ENCODE assay signal across 8 cellular contexts in genomic region chr13:98575876-98576214, GRCh38. TPM values are rescaled to one million over a fixed set of nuclear protein-coding genes. Genes with fewer than 3 reads are reported as not detected.
DNase-seq lines count a peak whose midpoint lies in the region; ATAC-seq and TF ChIP-seq lines count a peak whose summit lies in the region.

No MANE protein-coding gene starts in this region.

- ATAC-seq in RWPE2 (ENCODE audit: low read depth), result no peak
- ATAC-seq in psoas muscle, result no peak
- ATAC-seq in GM19023 (IDR thresholded peaks at IDR 0.05; ENCODE audit: unreplicated experiment), result no peak
- no peak for ATAC-seq in GM21576 (IDR thresholded peaks at IDR 0.05; ENCODE audit: unreplicated experiment)
- no peak for ATAC-seq in GM18861 (IDR thresholded peaks at IDR 0.05; ENCODE audit: unreplicated experiment)

- H3K4me3 ChIP-seq in GM12864 (ENCODE audit: low read depth, low read length), result peak overlapping the region; percentile 78
- H3K4me3 ChIP-seq in RWPE2 (ENCODE audit: severe bottlenecking), result peak overlapping the region; percentile 66
- H3K4me3 ChIP-seq in esophagus squamous epithelium, result peak overlapping the region; percentile 69 to 99 (median 98)
- peak overlapping the region; percentile 98 for H3K4me3 ChIP-seq in psoas muscle

- DNase-seq in GM12864 (ENCODE audit: low read depth) (no peak), RWPE2 (ENCODE audit: low spot score) (no peak), esophagus squamous epithelium (lab: John Stamatoyannopoulos, UW) (no peak), psoas muscle (no peak), hypothalamus (lab: John Stamatoyannopoulos, UW) (no peak)

- 0 to 2% methylated on average over 13 to 17 of the region's 17 CpGs for WGBS in esophagus squamous epithelium, 2 donors
- WGBS in psoas muscle, 3 donors, result 0 to 2% (median 1%) methylated on average over 17 of the region's 17 CpGs

- H3K27me3 ChIP-seq in RWPE2 (ENCODE audit: insufficient read depth, poor library complexity, severe bottlenecking) (no peaks in the 10 kb centered on the region), esophagus squamous epithelium (no peaks in the 10 kb centered on the region), psoas muscle (ENCODE audit: insufficient read depth in 3 of 3, low read length in 2 of 3) (no peaks in the 10 kb centered on the region)

- H3K9me3 ChIP-seq in RWPE2 (ENCODE audit: severe bottlenecking), result no peaks in the 10 kb centered on the region
- H3K9me3 ChIP-seq in esophagus squamous epithelium, result no peaks in the 10 kb centered on the region
- H3K9me3 ChIP-seq in psoas muscle, result no peaks in the 10 kb centered on the region

- peak overlapping the region; percentile 92 for H3K27ac ChIP-seq in RWPE2 (ENCODE audit: poor library complexity, severe bottlenecking)
- H3K27ac ChIP-seq in esophagus squamous epithelium, result peak overlapping the region; percentile 96 to 100 (median 99)
- peak overlapping the region; percentile 92 for H3K27ac ChIP-seq in psoas muscle

- TF ChIP-seq POLR2A in esophagus squamous epithelium (IDR thresholded peaks at IDR 0.05), result no peak

- no peak for TF ChIP-seq CTCF in GM12864 (IDR thresholded peaks at IDR 0.05; ENCODE audit: low read depth, low read length, missing control alignments)
- TF ChIP-seq CTCF in RWPE2 (IDR thresholded peaks at IDR 0.05; ENCODE audit: poor library complexity, severe bottlenecking), result no peak
- no peak for TF ChIP-seq CTCF in esophagus squamous epithelium (IDR thresholded peaks at IDR 0.05)
- no peak for TF ChIP-seq CTCF in psoas muscle (IDR thresholded peaks at IDR 0.05)

- intact Hi-C loops in esophagus squamous epithelium (cut with DNase I), result loop anchor here (5.0 kb wide), 1 partner anchor 99 kb away; no protein-coding TSS in a partner anchor
- intact Hi-C loops in psoas muscle (cut with DNase I), result loop anchor here (5.0 kb wide), 4 partner anchors 69 to 129 kb away; no protein-coding TSS in a partner anchor

- H3K4me1 ChIP-seq in RWPE2 (ENCODE audit: insufficient read depth, poor library complexity, severe bottlenecking) (peaks cover 40% of the 10 kb centered on the region), esophagus squamous epithelium (peaks cover 37 to 62% (median 40%) of the 10 kb centered on the region in 3 donors), psoas muscle (peaks cover 43% of the 10 kb centered on the region)

- H3K36me3 ChIP-seq in RWPE2 (ENCODE audit: low read depth) (peaks cover 11% of the 10 kb centered on the region), esophagus squamous epithelium (no peaks in the 10 kb centered on the region), psoas muscle (ENCODE audit: insufficient read depth in 1 of 2, low read depth in 1 of 2) (no peaks in the 10 kb centered on the region)

RNA-seq across cellular contexts. Expression of gene STK24, which starts 1.1 kb away (rescaled TPM):
- total RNA-seq in esophagus squamous epithelium (100 to 1,000 TPM; 119 to 156 (median 130) TPM), psoas muscle (10 to 100 TPM; 27.2 to 38.7 (median 33.9) TPM)
- polyA plus RNA-seq in psoas muscle, result 10 to 100 TPM; 28.2 to 58.1 (median 39.6) TPM
